In genomic region chr14:104548802-104549535, GRCh38 we compare ENCODE assay signal across 19 cellular contexts. TPM values are rescaled to one million over a fixed set of nuclear protein-coding genes. Genes with fewer than 3 reads are reported as not detected.
DNase-seq lines count a peak whose midpoint lies in the region; ATAC-seq lines count a peak whose summit lies in the region.
"Had no signal": no experiment of that assay in that cellular context is flagged by ENCODE, and none has a peak within 500 bp of the region (broad histone marks: within the 10 kb centered on the region; RNA-seq: fewer than 3 reads in every experiment).

No MANE protein-coding gene starts in this region.

- H3K4me3 ChIP-seq in H7 (ENCODE audit: insufficient read depth, low read depth, low read length) = no peak overlapping the region
- H3K4me3 ChIP-seq: SK-N-MC had no signal

- no peaks in the 10 kb centered on the region for H3K36me3 ChIP-seq in H7 (replicated peaks; ENCODE audit: control insufficient read depth, insufficient read depth, low read length)
- H3K36me3 ChIP-seq: BE2C had no signal

- intact Hi-C loops in sciatic nerve (cut with DNase I) = no loop called here

- DNase-seq in activated gamma-delta T cell treated with Interleukin-2 at 50 U/mL for 16 hours (peak; percentile 1), activated gamma-delta T cell (lab: John Stamatoyannopoulos, UW) (no peak), H7 (peak; percentile 65), iPS-NIHi11 (ENCODE audit: low spot score) (peak; percentile 29), sciatic nerve (ENCODE audit: low spot score) (peak; percentile 13), COLO668 (lab: John Stamatoyannopoulos, UW; ENCODE audit: unreplicated experiment) (no peak), NCI-H146 (lab: John Stamatoyannopoulos, UW) (no peak)
- DNase-seq: BE2C; CD4-positive, CD25-positive, alpha-beta regulatory T cell; KBM-7; MV-4-11; NCI-H2029; NCI-H2171; NCI-H526; Right ventricle myocardium superior had no signal

- no peaks in the 10 kb centered on the region for H3K27me3 ChIP-seq in H7 (ENCODE audit: control insufficient read depth, insufficient read depth, low read length)
- H3K27me3 ChIP-seq: BE2C had no signal

- ATAC-seq in sciatic nerve (no peak), HG02840 (IDR thresholded peaks at IDR 0.05; ENCODE audit: low FRiP score, unreplicated experiment) (no peak)
- ATAC-seq: HepG2 had no signal

RNA-seq across cellular contexts. Expression of gene C14orf180, which starts 30.6 kb away (rescaled TPM):
- total RNA-seq in H7 (2014; rRNA removed; shearing (Covaris generic)) = not detected in 2 replicates
- total RNA-seq in sciatic nerve = 4.7 TPM
- total RNA-seq: CD4-positive, CD25-positive, alpha-beta regulatory T cell; H4; HepG2 had no signal

RNA-seq across cellular contexts. Expression of gene TMEM179, which starts 55.6 kb away (rescaled TPM):
- total RNA-seq in H7 (2014; rRNA removed; shearing (Covaris generic)) = 1.9 and 3.2 TPM in 2 replicates
- 4.5 TPM for total RNA-seq in sciatic nerve
- total RNA-seq: CD4-positive, CD25-positive, alpha-beta regulatory T cell; H4; HepG2; Right ventricle myocardium superior had no signal

Comparison
In these comparisons a context has a peak if more than half of its experiments do, and no peak if none do; other contexts are left out.
1. DNase-seq: peak in activated gamma-delta T cell treated with Interleukin-2 at 50 U/mL for 16 hours (single experiment), H7 (single experiment), iPS-NIHi11 (single experiment) and sciatic nerve (single experiment); none in activated gamma-delta T cell (single experiment), COLO668 (single experiment) and NCI-H146 (single experiment).